ENCODE assay signal across 9 cellular contexts in the genomic region with DNA sequence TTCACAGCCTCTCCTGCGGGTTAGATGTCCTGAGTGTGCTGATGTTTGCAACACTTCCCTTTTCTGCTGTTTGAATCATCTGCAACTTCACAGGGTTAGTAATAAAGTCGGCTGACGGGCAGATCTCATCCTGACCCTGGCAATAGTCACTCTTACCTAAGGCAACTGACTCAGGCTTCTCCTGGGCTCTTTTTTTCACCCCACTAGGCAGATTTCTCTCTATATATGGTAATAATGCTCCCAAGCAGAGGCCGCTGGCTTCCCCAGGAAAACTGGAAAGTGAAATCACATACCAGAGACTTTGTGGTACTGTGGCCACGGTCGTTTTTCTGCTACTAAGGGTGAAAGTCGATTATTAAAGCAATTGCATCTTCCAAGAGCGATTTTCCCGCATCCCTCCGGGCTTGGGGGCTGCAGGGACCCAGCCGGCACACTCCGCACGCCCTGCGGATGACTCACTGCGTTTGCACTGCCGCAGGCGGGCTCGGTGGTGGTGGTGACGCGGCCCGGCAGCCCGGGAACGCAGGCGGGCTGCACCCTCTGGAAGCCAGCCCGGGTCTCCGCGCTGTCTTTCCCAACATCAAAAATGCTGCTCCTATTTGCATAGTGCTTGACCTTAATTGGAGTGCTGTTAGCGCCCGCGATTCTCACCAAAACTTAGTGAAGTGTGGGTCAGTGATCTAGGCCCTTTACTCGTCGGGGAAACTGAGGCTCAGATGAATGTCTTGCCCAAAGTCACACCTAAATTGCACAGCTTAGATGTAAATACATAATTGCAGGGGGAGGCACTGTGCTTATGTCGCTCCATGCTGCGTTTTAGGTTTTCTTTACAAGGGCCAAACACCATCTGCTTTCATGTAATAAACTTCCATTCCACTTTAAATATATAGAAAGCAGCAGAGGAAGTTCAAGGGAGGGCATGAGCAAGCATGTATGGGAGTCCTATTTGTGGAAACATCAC. TPM values are rescaled to one million over a fixed set of nuclear protein-coding genes. Genes with fewer than 3 reads are reported as not detected.
A peak's percentile ranks its signal among the peaks of the same experiment; 100 is the strongest.
DNase-seq lines count a peak whose midpoint lies in the region; ATAC-seq, FAIRE-seq and TF ChIP-seq lines count a peak whose summit lies in the region.
"Had no signal": no experiment of that assay in that cellular context is flagged by ENCODE, and none has a peak within 500 bp of the region (broad histone marks: within the 10 kb centered on the region; RNA-seq: fewer than 3 reads in every experiment).

No MANE protein-coding gene starts in this region.

- FAIRE-seq in keratinocyte (lab: Jason Lieb, UNC): peak; percentile 95

- peak; percentile 61 for ATAC-seq in GM21423 (IDR thresholded peaks at IDR 0.05; ENCODE audit: unreplicated experiment)
- ATAC-seq in T-helper 17 cell: peak; percentile 45
- ATAC-seq in HG03460 (IDR thresholded peaks at IDR 0.05; ENCODE audit: unreplicated experiment): no peak

- H3K4me3 Mint-ChIP-seq in CD14-positive monocyte (peak overlapping the region; percentile 78 to 84), T-helper 17 cell (peak overlapping the region; percentile 83), chondrocyte (ENCODE audit: unreplicated experiment) (peak overlapping the region; percentile 75)

- TF ChIP-seq POLR2A in spleen (IDR thresholded peaks at IDR 0.05): no peak

- peak overlapping the region; percentile 98 for H3K27ac ChIP-seq in keratinocyte (ENCODE audit: control insufficient read depth, insufficient read depth, low read length)
- H3K27ac ChIP-seq in spleen: peak overlapping the region; percentile 50 to 84 (median 72)
- H3K27ac ChIP-seq: KMS-11 had no signal

- H3K4me1 Mint-ChIP-seq in CD14-positive monocyte (peaks cover 29% of the 10 kb centered on the region), T-helper 17 cell (peaks cover 28% of the 10 kb centered on the region), chondrocyte (ENCODE audit: low read depth) (peaks cover 35% of the 10 kb centered on the region)

- peak overlapping the region; percentile 16 to 78 (median 72) for H3K4me3 ChIP-seq in keratinocyte (ENCODE audit: control insufficient read depth in 2 of 3, extremely low read depth in 1 of 3, insufficient read depth in 2 of 3, low read depth in 1 of 3, low read length in 3 of 3)
- H3K4me3 ChIP-seq in spleen: peak overlapping the region; percentile 28 to 66 (median 48)

- no peaks in the 10 kb centered on the region for H3K9me3 ChIP-seq in T-helper 17 cell (ENCODE audit: control insufficient read depth, low read length, poor library complexity, severe bottlenecking)
- no peaks in the 10 kb centered on the region for H3K9me3 ChIP-seq in keratinocyte (ENCODE audit: control insufficient read depth, low read depth, low read length)
- H3K9me3 ChIP-seq in spleen: no peaks in the 10 kb centered on the region

- H3K79me2 ChIP-seq in keratinocyte (ENCODE audit: control insufficient read depth, insufficient read depth, low read length): peaks cover 17% of the 10 kb centered on the region

- H3K9me3 Mint-ChIP-seq in CD14-positive monocyte: no peaks in the 10 kb centered on the region
- H3K9me3 Mint-ChIP-seq in chondrocyte (ENCODE audit: low read depth): no peaks in the 10 kb centered on the region

- no peaks in the 10 kb centered on the region for H3K9me1 ChIP-seq in keratinocyte (ENCODE audit: control insufficient read depth, extremely low read depth, insufficient read depth, low read length)

- no peaks in the 10 kb centered on the region for H4K20me1 ChIP-seq in keratinocyte (ENCODE audit: control insufficient read depth, extremely low read depth, insufficient read depth, low read length)

- H3K4me1 ChIP-seq in keratinocyte (ENCODE audit: control insufficient read depth, extremely low read depth, insufficient read depth, low read length): peaks cover 49% of the 10 kb centered on the region
- peaks cover 13 to 47% (median 25%) of the 10 kb centered on the region in 6 donors for H3K4me1 ChIP-seq in spleen

- intact Hi-C loops in CD14-positive monocyte (cut with micrococcal nuclease): loop anchor here (1.0 to 5.0 kb wide), 4 partner anchors 20 to 48 kb away; partner anchors contain the start of gene ITGB1 (in 2 of the 2)
- intact Hi-C loops in spleen (cut with DNase I; ENCODE audit: low total_unique reads): no loop called here

- H3K27ac Mint-ChIP-seq in CD14-positive monocyte (peak overlapping the region; percentile 84 to 94 (median 91)), T-helper 17 cell (peak overlapping the region; percentile 86), chondrocyte (ENCODE audit: unreplicated experiment) (peak overlapping the region; percentile 98)

- TF ChIP-seq CTCF in CD14-positive monocyte (IDR thresholded peaks at IDR 0.05) (no peak), chondrocyte (IDR thresholded peaks at IDR 0.05) (no peak), keratinocyte (optimal IDR thresholded peaks at IDR 0.05 in 1 of 3, IDR thresholded peaks at IDR 0.05 in 1 of 3, conservative IDR thresholded peaks at IDR 0.05 in 1 of 3; ENCODE audit: extremely low read depth in 1 of 3, insufficient read depth in 2 of 3, low read length in 3 of 3) (no peak), spleen (IDR thresholded peaks at IDR 0.05 in 8 of 11, conservative IDR thresholded peaks at IDR 0.05 in 3 of 11) (no peak)

- H3K36me3 Mint-ChIP-seq in CD14-positive monocyte (no peaks in the 10 kb centered on the region), T-helper 17 cell (ENCODE audit: low read depth) (no peaks in the 10 kb centered on the region), chondrocyte (ENCODE audit: low read depth) (no peaks in the 10 kb centered on the region)

- peak; percentile 87 for DNase-seq in CD14-positive monocyte (ENCODE audit: low spot score)
- DNase-seq in KG1 (lab: John Stamatoyannopoulos, UW): peak; percentile 46
- peak; percentile 11 to 46 (median 33) for DNase-seq in T-helper 17 cell
- DNase-seq in chondrocyte (ENCODE audit: low spot score): peak; percentile 94
- DNase-seq in keratinocyte (ENCODE audit: low read depth, low spot score): no peak
- peak; percentile 85 for DNase-seq in spleen

- dilution Hi-C loops in keratinocyte (cut with MboI; ENCODE audit: extremely low pct_ligation_motif_present, low sequenced_read_pairs): no loop called here

- no peaks in the 10 kb centered on the region for H3K36me3 ChIP-seq in keratinocyte (ENCODE audit: control insufficient read depth in 2 of 2, extremely low read depth in 1 of 2, insufficient read depth in 2 of 2, low read length in 2 of 2)
- no peaks in the 10 kb centered on the region for H3K36me3 ChIP-seq in spleen

- peak overlapping the region; percentile 88 for H3K9ac ChIP-seq in keratinocyte (ENCODE audit: control insufficient read depth, extremely low read depth, insufficient read depth, low read length)
- H3K9ac ChIP-seq: KMS-11 had no signal

- H3K27me3 Mint-ChIP-seq in CD14-positive monocyte (ENCODE audit: low read depth in 3 of 3): peaks cover 0 to 11% (median 4%) of the 10 kb centered on the region in 3 donors
- H3K27me3 Mint-ChIP-seq in T-helper 17 cell: no peaks in the 10 kb centered on the region
- H3K27me3 Mint-ChIP-seq in chondrocyte (ENCODE audit: low read depth): no peaks in the 10 kb centered on the region

- peak overlapping the region; percentile 52 for H2AFZ ChIP-seq in keratinocyte (ENCODE audit: control insufficient read depth, low read length)

- 11 to 18% (median 12%) methylated on average over 33 to 34 of the region's 34 CpGs for WGBS in spleen, 5 donors

- H3K4me2 ChIP-seq in keratinocyte (ENCODE audit: control insufficient read depth, extremely low read depth, insufficient read depth, low read depth, low read length): peak overlapping the region; percentile 95
- H3K4me2 ChIP-seq: KMS-11 had no signal

- H3K27me3 ChIP-seq in keratinocyte (ENCODE audit: control insufficient read depth, extremely low read depth, insufficient read depth, low read length): no peaks in the 10 kb centered on the region
- peaks cover 0 to 14% (median 0%) of the 10 kb centered on the region in 7 donors for H3K27me3 ChIP-seq in spleen (replicated peaks in 1 of 7)

RNA-seq across cellular contexts. Expression of gene ITGB1, which starts 47.6 kb away (rescaled TPM):
- 100 to 1,000 TPM; 127 to 157 TPM for polyA plus RNA-seq in CD14-positive monocyte
- total RNA-seq in T-helper 17 cell: 100 to 1,000 TPM; 392 to 428 TPM
- total RNA-seq in chondrocyte: 951 to 1,280 TPM (median 1,183 TPM) in 3 replicates
- polyA plus RNA-seq in keratinocyte: 1,026 to 1,445 TPM (median 1,030 TPM) in 3 replicates
- 511 TPM for polyA plus RNA-seq in keratinocyte (2011; ENCODE audit: low read depth)
- 420 and 664 TPM in 2 replicates for polyA plus RNA-seq in keratinocyte (2011; cell fraction: cytosol; rRNA removed)
- 1,436 and 2,106 TPM in 2 replicates for polyA plus RNA-seq in keratinocyte (2011; cell fraction: nucleus; rRNA removed)
- 328 and 1,010 TPM in 2 replicates for polyA plus RNA-seq in keratinocyte (2012; ENCODE audit: low replicate concordance)
- polyA minus RNA-seq in keratinocyte: 361 to 979 TPM (median 522 TPM) in 3 replicates
- 475 TPM for polyA minus RNA-seq in keratinocyte (2011; cell fraction: cytosol; rRNA and poly(A)+ RNA removed)
- 1,567 and 2,524 TPM in 2 replicates for polyA minus RNA-seq in keratinocyte (2011; cell fraction: nucleus; rRNA and poly(A)+ RNA removed)
- total RNA-seq in spleen: 100 to 1,000 TPM; 242 to 555 (median 365) TPM
- 10 to 100 TPM; 31.5 to 65.3 (median 54.3) TPM for polyA plus RNA-seq in spleen
